8 cellular contexts compared by ENCODE assay signal in genomic region chr9:76441551-76442322, GRCh38. TPM values are rescaled to one million over a fixed set of nuclear protein-coding genes. Genes with fewer than 3 reads are reported as not detected.
DNase-seq lines count a peak whose midpoint lies in the region; ATAC-seq and TF ChIP-seq lines count a peak whose summit lies in the region.

No MANE protein-coding gene starts in this region.

- H3K4me3 ChIP-seq in AG10803 (ENCODE audit: low read length) (no peak overlapping the region), mammary epithelial cell (replicated peaks in 1 of 3; ENCODE audit: insufficient read depth in 1 of 3, low read depth in 2 of 3, low read length in 3 of 3) (no peak overlapping the region)

- no peaks in the 10 kb centered on the region for H3K79me2 ChIP-seq in mammary epithelial cell (ENCODE audit: insufficient read depth, low read length)

- no peaks in the 10 kb centered on the region for H3K27me3 ChIP-seq in mammary epithelial cell (ENCODE audit: insufficient read depth, low read length)

- no peak overlapping the region for H3K9ac ChIP-seq in mammary epithelial cell (ENCODE audit: insufficient read depth, low read length)

- no peaks in the 10 kb centered on the region for H4K20me1 ChIP-seq in mammary epithelial cell (ENCODE audit: insufficient read depth, low read length)

- ATAC-seq in GM19455 (IDR thresholded peaks at IDR 0.05; ENCODE audit: unreplicated experiment) (peak; percentile 65), HG03439 (IDR thresholded peaks at IDR 0.05; ENCODE audit: unreplicated experiment) (peak; percentile 53)

- DNase-seq in AG10803 (ENCODE audit: low read depth) = peak; percentile 26
- peak; percentile 40 for DNase-seq in mammary epithelial cell
- DNase-seq in COLO829 (ENCODE audit: low spot score) = no peak
- no peak for DNase-seq in NCI-H1694 treated with DMSO at 0.1 percent for 48 hours (lab: John Stamatoyannopoulos, UW)
- DNase-seq in Kasumi-1 (lab: John Stamatoyannopoulos, UW) = no peak
- no peak for DNase-seq in retina

- CTCF ChIA-PET in mammary epithelial cell (lab: Charles Lee; ENCODE audit: low non-redundant PET) = no interaction called here

- dilution Hi-C loops in mammary epithelial cell (cut with HindIII; ENCODE audit: low sequenced_read_pairs) = no loop called here

- in situ Hi-C loops in mammary epithelial cell (cut with MboI; ENCODE audit: low sequenced_read_pairs in 2 of 2) = loop anchor here in 1 of 2 donors (5.0 to 25.0 kb wide), 2 partner anchors 261 to 721 kb away; no protein-coding TSS in a partner anchor

- 90% methylated on average over 9 of the region's 10 CpGs for WGBS in mammary epithelial cell (ENCODE audit: low coverage, missing lambda C conversion rate)

- H3K4me1 ChIP-seq in mammary epithelial cell (ENCODE audit: insufficient read depth, low read length) = no peaks in the 10 kb centered on the region

- no peak for TF ChIP-seq CTCF in AG10803 (conservative IDR thresholded peaks at IDR 0.05; ENCODE audit: low read length)
- no peak for TF ChIP-seq CTCF in mammary epithelial cell (conservative IDR thresholded peaks at IDR 0.05 in 1 of 2, IDR thresholded peaks at IDR 0.05 in 1 of 2; ENCODE audit: extremely low read depth in 1 of 2, insufficient read depth in 1 of 2, low read depth in 1 of 2, low read length in 2 of 2)

- H3K9me3 ChIP-seq in mammary epithelial cell (replicated peaks; ENCODE audit: insufficient read depth, low read length) = no peaks in the 10 kb centered on the region

- intact Hi-C loops in mammary epithelial cell (cut with micrococcal nuclease) = no loop called here

- BruUV-seq in mammary epithelial cell (replicated peaks; lab: Mats Ljungman, UMichigan) = no TSS peak

- H3K4me2 ChIP-seq in mammary epithelial cell (ENCODE audit: insufficient read depth, low read depth, low read length) = no peak overlapping the region

- H3K27ac ChIP-seq in mammary epithelial cell (ENCODE audit: insufficient read depth, low read depth, low read length) = no peak overlapping the region

- H3K36me3 ChIP-seq in mammary epithelial cell (ENCODE audit: insufficient read depth, low read length) = no peaks in the 10 kb centered on the region

- no peak overlapping the region for H2AFZ ChIP-seq in mammary epithelial cell (ENCODE audit: low read depth, low read length)

RNA-seq across cellular contexts. Expression of gene GCNT1, which starts 17.2 kb away (rescaled TPM):
- 10 to 100 TPM; 39.8 to 97.0 TPM for total RNA-seq in mammary epithelial cell
- 50.6 TPM for polyA plus RNA-seq in mammary epithelial cell
- polyA minus RNA-seq in mammary epithelial cell = 21.4 TPM

RNA-seq across cellular contexts. Expression of gene RFK, which starts 47.5 kb away (rescaled TPM):
- total RNA-seq in mammary epithelial cell = 10 to 100 TPM; 18.2 to 32.3 TPM
- 12.6 TPM for polyA plus RNA-seq in mammary epithelial cell
- 10.6 TPM for polyA minus RNA-seq in mammary epithelial cell

Comparison
In these comparisons a context has a peak if more than half of its experiments do, and no peak if none do; other contexts are left out.
1. DNase-seq: peak in AG10803 (single experiment) and mammary epithelial cell (single experiment); none in COLO829 (single experiment), NCI-H1694 treated with DMSO at 0.1 percent for 48 hours (single experiment), Kasumi-1 (0 of 2) and retina (single experiment).